In the genomic region with DNA sequence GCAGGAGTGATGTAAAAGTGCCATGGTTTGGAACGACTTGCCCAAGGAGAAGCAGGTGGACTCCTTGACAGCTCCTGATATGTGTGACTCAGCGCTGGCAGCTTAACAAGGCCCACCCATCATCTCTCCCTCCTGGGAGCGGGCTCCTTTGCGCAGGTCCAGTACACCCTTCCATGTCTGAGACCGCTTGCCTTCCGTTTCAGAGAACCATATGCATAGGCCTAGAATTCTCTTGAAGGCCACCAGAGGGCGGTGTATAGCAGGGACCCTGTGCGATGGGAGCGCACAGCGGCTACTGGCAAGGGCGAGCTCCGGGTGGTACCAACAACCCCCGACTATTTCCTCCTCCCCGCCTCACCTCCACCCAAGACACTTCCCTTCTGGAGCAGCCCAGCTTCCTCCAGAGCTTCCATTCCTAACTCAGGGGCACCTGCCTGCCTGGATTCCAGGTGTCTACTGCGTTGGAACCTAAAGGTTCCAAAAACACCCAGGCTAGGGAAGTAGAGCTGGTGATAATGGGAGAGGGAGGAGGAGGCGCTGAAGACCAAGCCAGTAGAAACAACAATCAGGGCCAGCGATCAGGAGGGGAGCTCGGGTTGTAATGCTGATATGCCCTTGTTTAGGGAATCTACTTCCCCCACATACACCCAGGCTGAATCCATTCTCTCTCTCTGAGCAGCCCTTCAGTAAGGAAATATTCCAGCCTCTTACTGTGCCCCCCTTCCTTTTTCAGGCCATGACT, we compare ENCODE assay signal across 1 cellular context.
A peak's percentile ranks its signal among the peaks of the same experiment; 100 is the strongest.
TF ChIP-seq lines count a peak whose summit lies in the region.

No MANE protein-coding gene starts in this region.

TF ChIP-seq in HCT116, 20 proteins besides CTCF, POLR2A, EP300 and RAD21 (continued from another document):
- TF ChIP-seq ATF3 (IDR thresholded peaks at IDR 0.05), result no peak
- TF ChIP-seq REST (IDR thresholded peaks at IDR 0.05; ENCODE audit: low read depth), result no peak
- no peak for TF ChIP-seq EZH2phosphoT487 (IDR thresholded peaks at IDR 0.05; ENCODE audit: borderline replicate concordance)
- TF ChIP-seq FOSL1 (IDR thresholded peaks at IDR 0.05; ENCODE audit: low read depth), result 0 out of 2 replicates have a peak, but pooled peaks have one; percentile 38
- TF ChIP-seq ZBTB33 (IDR thresholded peaks at IDR 0.05; ENCODE audit: extremely low read depth, insufficient replicate concordance, low read length), result no peak
- TF ChIP-seq CBX3 (IDR thresholded peaks at IDR 0.05; ENCODE audit: low read depth), result peak; percentile 55; the same call in 1 of the 2 replicates
- TF ChIP-seq EZH2 (IDR thresholded peaks at IDR 0.05), result no peak
- TF ChIP-seq ELF1 (IDR thresholded peaks at IDR 0.05; ENCODE audit: borderline replicate concordance, low read depth), result no peak
- TF ChIP-seq ZFX (IDR thresholded peaks at IDR 0.05), result no peak
- TF ChIP-seq JUND (IDR thresholded peaks at IDR 0.05), result 0 out of 2 replicates have a peak, but pooled peaks have one; percentile 24
- TF ChIP-seq POLR2AphosphoS5 (IDR thresholded peaks at IDR 0.05; ENCODE audit: low read depth, low read length), result peak; percentile 43
- TF ChIP-seq MAX (IDR thresholded peaks at IDR 0.05), result peak; percentile 38; the same call in 1 of the 2 replicates
